In the genomic region with DNA sequence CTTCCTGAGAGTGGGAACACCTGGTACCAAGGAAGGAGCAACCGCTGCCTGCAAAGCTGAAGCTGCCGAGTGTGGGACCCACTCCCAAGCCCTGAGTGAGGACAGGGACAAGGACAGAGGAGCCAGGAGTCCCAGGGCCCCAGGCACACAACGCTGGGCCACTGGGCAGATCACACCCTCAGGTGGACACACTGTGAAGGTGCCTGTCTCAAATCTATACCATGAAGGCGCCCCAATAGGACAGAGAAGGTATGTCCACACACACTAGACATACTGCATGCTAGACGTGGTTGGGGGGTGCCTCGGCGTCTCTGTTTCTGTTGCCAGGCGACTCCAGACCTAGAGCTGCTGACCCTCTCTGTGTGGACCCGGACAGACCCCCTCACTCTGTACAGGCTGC, we compare ENCODE assay signal across 13 cellular contexts.
DNase-seq lines count a peak whose midpoint lies in the region; ATAC-seq and TF ChIP-seq lines count a peak whose summit lies in the region.
"Had no signal": no experiment of that assay in that cellular context is flagged by ENCODE, and none has a peak within 500 bp of the region (broad histone marks: within the 10 kb centered on the region; RNA-seq: fewer than 3 reads in every experiment).

No MANE protein-coding gene starts in this region.

- TF ChIP-seq POLR2A in IMR-90 (IDR thresholded peaks at IDR 0.05; ENCODE audit: low read depth, low read length) (no peak), esophagus squamous epithelium (IDR thresholded peaks at IDR 0.05) (no peak)

- H3K27ac ChIP-seq in IMR-90 (ENCODE audit: insufficient read depth, low read length), result no peak overlapping the region
- peak overlapping the region; percentile 14 to 60 (median 28) for H3K27ac ChIP-seq in esophagus squamous epithelium
- no peak overlapping the region for H3K27ac ChIP-seq in neuronal stem cell (replicated peaks; ENCODE audit: low read length)
- H3K27ac ChIP-seq in stomach smooth muscle (ENCODE audit: low read length), result peak overlapping the region; percentile 49
- H3K27ac ChIP-seq in trophoblast cell (ENCODE audit: low read depth, low read length), result no peak overlapping the region

- no peak overlapping the region for H3K23ac ChIP-seq in IMR-90 (ENCODE audit: low read depth, low read length)
- no peak overlapping the region for H3K23ac ChIP-seq in neuronal stem cell (ENCODE audit: low read depth, low read length, poor library complexity)
- no peak overlapping the region for H3K23ac ChIP-seq in trophoblast cell (ENCODE audit: low read length)

- H3K36me3 ChIP-seq in IMR-90 (ENCODE audit: control insufficient read depth, insufficient read depth, low read length) (peaks cover 1% of the 10 kb centered on the region; the same call in 1 of the 2 replicates), esophagus squamous epithelium (no peaks in the 10 kb centered on the region), neuronal stem cell (replicated peaks in 1 of 2; ENCODE audit: control insufficient read depth in 2 of 2, insufficient read depth in 2 of 2, low read length in 2 of 2) (no peaks in the 10 kb centered on the region), stomach smooth muscle (ENCODE audit: control insufficient read depth in 2 of 2, insufficient read depth in 2 of 2, low read length in 2 of 2) (no peaks in the 10 kb centered on the region), trophoblast cell (ENCODE audit: control insufficient read depth in 1 of 2, insufficient read depth in 2 of 2, low read length in 2 of 2) (no peaks in the 10 kb centered on the region)

- no peak overlapping the region for H3K9ac ChIP-seq in IMR-90 (ENCODE audit: low read depth, low read length)
- peak overlapping the region; percentile 3 for H3K9ac ChIP-seq in neuronal stem cell (ENCODE audit: low read depth, low read length, poor library complexity)
- no peak overlapping the region for H3K9ac ChIP-seq in stomach smooth muscle (ENCODE audit: low read length in 2 of 2)
- no peak overlapping the region for H3K9ac ChIP-seq in trophoblast cell (ENCODE audit: low read length)

- no TSS peak for BruUV-seq in IMR-90 (replicated peaks; lab: Mats Ljungman, UMichigan)

- H3K79me2 ChIP-seq in trophoblast cell (ENCODE audit: control insufficient read depth, insufficient read depth, low read length, poor library complexity), result peaks cover 3% of the 10 kb centered on the region

- DNase-seq in IMR-90 (no peak), esophagus squamous epithelium (lab: John Stamatoyannopoulos, UW) (no peak), neuronal stem cell (ENCODE audit: low spot score) (no peak), trophoblast cell (no peak)
- DNase-seq in effector CD8-positive, alpha-beta T cell (lab: John Stamatoyannopoulos, UW), result no peak
- DNase-seq: AML-193, Caco-2, NCI-H1436 treated with DMSO at 0.1 percent for 48 hours, NCI-H2081, NCI-H524 had no signal

- in situ Hi-C loops in IMR-90 (cut with MboI; ENCODE audit: low sequenced_read_pairs), result no loop called here

- no peak overlapping the region for H4K12ac ChIP-seq in trophoblast cell (ENCODE audit: low read depth, low read length)

- H2BK5ac ChIP-seq in IMR-90 (ENCODE audit: low read depth, low read length, poor library complexity, severe bottlenecking) (no peak overlapping the region), neuronal stem cell (ENCODE audit: low read length) (peak overlapping the region; percentile 1), trophoblast cell (ENCODE audit: low read depth, low read length, poor library complexity) (no peak overlapping the region)

- H2BK120ac ChIP-seq in IMR-90 (ENCODE audit: low read depth, low read length), result peak overlapping the region; percentile 50; the same call in 1 of the 2 replicates
- H2BK120ac ChIP-seq in neuronal stem cell (ENCODE audit: low read depth, low read length), result no peak overlapping the region
- H2BK120ac ChIP-seq in trophoblast cell (ENCODE audit: insufficient read depth, low read length, poor library complexity), result no peak overlapping the region

- no peak overlapping the region for H3K4me3 ChIP-seq in IMR-90 (ENCODE audit: insufficient read depth, low read depth, low read length)
- H3K4me3 ChIP-seq in esophagus squamous epithelium, result no peak overlapping the region
- H3K4me3 ChIP-seq in neuronal stem cell (ENCODE audit: low read length in 2 of 2), result no peak overlapping the region
- H3K4me3 ChIP-seq in stomach smooth muscle (ENCODE audit: low read length in 2 of 2), result peak overlapping the region in 1 of 2 donors; percentile 8
- H3K4me3 ChIP-seq in trophoblast cell (ENCODE audit: low read depth, low read length), result no peak overlapping the region

- TF ChIP-seq CTCF in IMR-90 (conservative IDR thresholded peaks at IDR 0.05; ENCODE audit: low read depth, low read length), result no peak
- no peak for TF ChIP-seq CTCF in esophagus squamous epithelium (IDR thresholded peaks at IDR 0.05)

- H3K4me1 ChIP-seq in IMR-90 (ENCODE audit: control insufficient read depth, insufficient read depth, low read length) (peaks cover 23% of the 10 kb centered on the region; the same call in 1 of the 2 replicates), esophagus squamous epithelium (peaks cover 0 to 44% (median 0%) of the 10 kb centered on the region in 3 donors), neuronal stem cell (ENCODE audit: control insufficient read depth in 2 of 2, insufficient read depth in 1 of 2, low read depth in 1 of 2, low read length in 2 of 2) (peaks cover 10 to 22% of the 10 kb centered on the region in 2 donors), stomach smooth muscle (ENCODE audit: control insufficient read depth, insufficient read depth, low read length) (peaks cover 53% of the 10 kb centered on the region), trophoblast cell (ENCODE audit: control insufficient read depth in 1 of 2, insufficient read depth in 2 of 2, low read length in 2 of 2) (peaks cover 5 to 17% of the 10 kb centered on the region in 2 experiments)
- H3K4me1 ChIP-seq: Caco-2 had no signal

- intact Hi-C loops in IMR-90 (cut with micrococcal nuclease) (no loop called here), esophagus squamous epithelium (cut with DNase I) (no loop called here)

- CTCF ChIA-PET in IMR-90 (lab: Yijun Ruan, JAX), result interaction anchor here (1.2 kb wide), 1 partner anchor 118 kb away, joined by 3 read pairs; no protein-coding TSS in a partner anchor

- ATAC-seq in IMR-90 (ENCODE audit: low read depth), result no peak
- no peak for ATAC-seq in HG02588 (IDR thresholded peaks at IDR 0.05; ENCODE audit: unreplicated experiment)
- ATAC-seq in HG02885 (IDR thresholded peaks at IDR 0.05; ENCODE audit: poor library complexity, unreplicated experiment), result no peak

- no peaks in the 10 kb centered on the region for H3K9me3 ChIP-seq in IMR-90 (ENCODE audit: control insufficient read depth, insufficient read depth, low read length)
- no peaks in the 10 kb centered on the region for H3K9me3 ChIP-seq in esophagus squamous epithelium
- H3K9me3 ChIP-seq in neuronal stem cell (replicated peaks in 1 of 2; ENCODE audit: control insufficient read depth in 2 of 2, insufficient read depth in 1 of 2, low read depth in 1 of 2, low read length in 2 of 2), result no peaks in the 10 kb centered on the region
- no peaks in the 10 kb centered on the region for H3K9me3 ChIP-seq in stomach smooth muscle (ENCODE audit: control insufficient read depth in 2 of 2, low read length in 2 of 2)
- H3K9me3 ChIP-seq in trophoblast cell (ENCODE audit: insufficient read depth, low read depth, low read length), result no peaks in the 10 kb centered on the region
- H3K9me3 ChIP-seq: Caco-2 had no signal

- H3K27me3 ChIP-seq in IMR-90 (ENCODE audit: control insufficient read depth, insufficient read depth, low read length) (no peaks in the 10 kb centered on the region), esophagus squamous epithelium (peaks cover 0 to 41% (median 0%) of the 10 kb centered on the region in 4 donors), neuronal stem cell (ENCODE audit: control insufficient read depth in 3 of 3, insufficient read depth in 3 of 3, low read depth in 1 of 3, low read length in 3 of 3) (no peaks in the 10 kb centered on the region), stomach smooth muscle (ENCODE audit: control insufficient read depth in 1 of 2, insufficient read depth in 2 of 2, low read length in 2 of 2) (no peaks in the 10 kb centered on the region), trophoblast cell (ENCODE audit: insufficient read depth, low read length) (peaks cover 2% of the 10 kb centered on the region)

- H4K8ac ChIP-seq in IMR-90 (ENCODE audit: low read depth in 2 of 2, low read length in 2 of 2) (no peak overlapping the region), neuronal stem cell (ENCODE audit: low read depth, low read length) (no peak overlapping the region), trophoblast cell (ENCODE audit: low read depth, low read length) (no peak overlapping the region)

- H2BK20ac ChIP-seq in IMR-90 (ENCODE audit: low read depth, low read length), result no peak overlapping the region

- peaks cover 3% of the 10 kb centered on the region; the same call in 1 of the 2 replicates for H3K9me1 ChIP-seq in IMR-90 (ENCODE audit: insufficient read depth, low read length)

- no peak overlapping the region for H2AK9ac ChIP-seq in IMR-90 (replicated peaks; ENCODE audit: low read depth, low read length, poor library complexity)

- POLR2A ChIA-PET in IMR-90 (lab: Charles Lee; ENCODE audit: unreplicated experiment), result no interaction called here

- H4K91ac ChIP-seq in IMR-90 (ENCODE audit: insufficient read depth, low read depth, low read length) (no peak overlapping the region; the same call in none of the 2 replicates), neuronal stem cell (ENCODE audit: low read depth, low read length, poor library complexity) (peak overlapping the region; percentile 79), trophoblast cell (ENCODE audit: low read depth, low read length) (no peak overlapping the region)

- H3K14ac ChIP-seq in IMR-90 (replicated peaks; ENCODE audit: low read depth, low read length), result no peak overlapping the region
- H3K14ac ChIP-seq in neuronal stem cell (ENCODE audit: low read length), result no peak overlapping the region
- no peak overlapping the region for H3K14ac ChIP-seq in trophoblast cell (ENCODE audit: low read length)

- H2AFZ ChIP-seq in IMR-90 (replicated peaks; ENCODE audit: low read length, poor library complexity) (no peak overlapping the region), neuronal stem cell (ENCODE audit: low read length) (no peak overlapping the region), trophoblast cell (ENCODE audit: insufficient read depth, low read length, poor library complexity) (no peak overlapping the region)

- H3K56ac ChIP-seq in IMR-90 (ENCODE audit: extremely low read depth, insufficient read depth, low read length), result no peak overlapping the region

- dilution Hi-C loops in IMR-90 (cut with HindIII; ENCODE audit: low sequenced_read_pairs, unreplicated experiment), result no loop called here

- H2AK5ac ChIP-seq in IMR-90 (ENCODE audit: low read depth, low read length) (peak overlapping the region; percentile 54; the same call in 1 of the 2 replicates), neuronal stem cell (ENCODE audit: low read depth, low read length) (peak overlapping the region; percentile 79), trophoblast cell (ENCODE audit: low read length) (no peak overlapping the region)

- H3K4ac ChIP-seq in IMR-90 (ENCODE audit: low read depth, low read length) (no peak overlapping the region; the same call in 1 of the 2 replicates), neuronal stem cell (ENCODE audit: low read length) (no peak overlapping the region), trophoblast cell (ENCODE audit: low read depth, low read length) (no peak overlapping the region)

- H3K4me2 ChIP-seq in IMR-90 (ENCODE audit: low read depth, low read length), result no peak overlapping the region
- no peak overlapping the region for H3K4me2 ChIP-seq in neuronal stem cell (ENCODE audit: insufficient read depth, low read length, poor library complexity, severe bottlenecking)
- H3K4me2 ChIP-seq in trophoblast cell (ENCODE audit: low read length), result no peak overlapping the region

- H2BK12ac ChIP-seq in neuronal stem cell (ENCODE audit: low read length) (no peak overlapping the region), trophoblast cell (ENCODE audit: low read length) (no peak overlapping the region)

- H4K20me1 ChIP-seq in IMR-90 (ENCODE audit: insufficient read depth, low read length), result no peaks in the 10 kb centered on the region

- H3K79me1 ChIP-seq in IMR-90 (ENCODE audit: low read depth in 1 of 2, low read length in 2 of 2) (no peaks in the 10 kb centered on the region), neuronal stem cell (ENCODE audit: low read depth, low read length) (peaks cover 9% of the 10 kb centered on the region), trophoblast cell (ENCODE audit: low read length) (peaks cover 3% of the 10 kb centered on the region)

- H3K18ac ChIP-seq in IMR-90 (ENCODE audit: low read depth, low read length) (no peak overlapping the region; the same call in 1 of the 2 replicates), neuronal stem cell (ENCODE audit: low read length) (peak overlapping the region; percentile 69), trophoblast cell (ENCODE audit: low read length) (no peak overlapping the region)

- 87% methylated on average over 7 of the region's 9 CpGs; no CpG with 5 or more reads in 1 of the 2 experiments for WGBS in IMR-90 (ENCODE audit: extremely low coverage in 2 of 2, insufficient read length in 1 of 2), 2 experiments
- WGBS in esophagus squamous epithelium, 2 donors, result 80 to 84% methylated on average over 7 of the region's 9 CpGs
- no CpG with 5 or more reads among the region's 9 CpGs for WGBS in neuronal stem cell (ENCODE audit: extremely low coverage in 2 of 2, insufficient read length in 2 of 2, insufficient replicate concordance in 1 of 2), 2 donors
- no CpG with 5 or more reads among the region's 9 CpGs for WGBS in trophoblast cell (ENCODE audit: extremely low coverage, insufficient coverage, insufficient read length)

- TF ChIP-seq RAD21 in IMR-90 (IDR thresholded peaks at IDR 0.05; ENCODE audit: low read length), result no peak

- peak overlapping the region; percentile 23; the same call in 1 of the 3 replicates for H2BK15ac ChIP-seq in IMR-90 (ENCODE audit: low read depth, low read length)
- H2BK15ac ChIP-seq in neuronal stem cell (ENCODE audit: low read length), result peak overlapping the region; percentile 87

- H4K5ac ChIP-seq in IMR-90 (ENCODE audit: low read depth, low read length), result no peak overlapping the region; the same call in 1 of the 2 replicates

Comparison
In these comparisons a context has a peak if more than half of its experiments do, and no peak if none do; other contexts are left out.
1. H3K27ac ChIP-seq: peak in esophagus squamous epithelium (4 of 4) and stomach smooth muscle (single experiment); none in IMR-90 (single experiment), neuronal stem cell (single experiment) and trophoblast cell (single experiment).